In the genomic region with DNA sequence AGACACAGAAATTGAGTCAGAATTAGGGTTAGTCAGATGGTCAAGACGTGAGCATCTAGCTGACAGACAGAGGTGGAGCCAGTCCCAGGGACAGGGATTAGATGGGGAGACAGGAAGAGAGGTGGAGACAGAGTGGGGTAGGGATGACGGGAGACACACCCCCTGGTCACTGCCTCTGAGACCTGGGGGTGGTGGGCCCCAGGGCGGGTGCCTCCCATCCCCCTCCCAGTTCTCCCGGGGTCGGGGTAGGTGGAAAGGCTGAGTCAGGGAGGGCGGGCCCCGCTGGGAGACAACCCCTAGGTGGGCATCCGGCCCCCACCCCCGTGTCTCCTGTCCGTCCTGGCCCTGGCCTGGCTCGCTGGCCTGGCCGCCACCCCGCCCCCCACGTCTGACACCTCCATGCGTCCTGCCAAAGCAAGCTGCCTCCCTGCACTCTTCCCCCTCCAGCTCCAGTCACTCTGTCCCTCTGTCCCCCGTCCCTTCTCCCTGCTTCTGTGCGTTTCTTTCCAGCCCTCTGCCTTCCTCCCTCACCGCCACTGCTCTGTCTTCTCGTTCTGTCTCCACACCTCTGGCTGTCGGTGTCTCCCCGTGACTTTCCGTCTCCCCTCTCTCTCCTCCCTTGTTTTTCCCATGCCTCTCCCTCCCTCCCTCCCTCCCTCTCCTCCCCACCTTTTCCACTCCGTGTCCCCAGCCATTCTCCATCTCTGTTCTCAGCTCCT, we compare ENCODE assay signal across 1 cellular context.
A peak's percentile ranks its signal among the peaks of the same experiment; 100 is the strongest.
TF ChIP-seq lines count a peak whose summit lies in the region.

No MANE protein-coding gene starts in this region.

TF ChIP-seq in H1, 55 proteins besides CTCF, POLR2A, EP300 and RAD21:
- TF ChIP-seq SIN3A (conservative IDR thresholded peaks at IDR 0.05 in 1 of 2, IDR thresholded peaks at IDR 0.05 in 1 of 2; ENCODE audit: low read depth in 1 of 2, low read length in 2 of 2) (peak; percentile 67 to 78; a peak in 2 of 4 replicates), POLR2AphosphoS5 (IDR thresholded peaks at IDR 0.05; ENCODE audit: low read depth, low read length) (peak; percentile 66), SIX5 (IDR thresholded peaks at IDR 0.05; ENCODE audit: low read depth, low read length) (no peak), NRF1 (IDR thresholded peaks at IDR 0.05; ENCODE audit: low read depth, low read length) (no peak), BRCA1 (IDR thresholded peaks at IDR 0.05; ENCODE audit: low read depth, low read length) (no peak), JUND (IDR thresholded peaks at IDR 0.05; ENCODE audit: low read length) (peak; percentile 39; the same call in 1 of the 2 replicates)
- TF ChIP-seq, protein P1, sequence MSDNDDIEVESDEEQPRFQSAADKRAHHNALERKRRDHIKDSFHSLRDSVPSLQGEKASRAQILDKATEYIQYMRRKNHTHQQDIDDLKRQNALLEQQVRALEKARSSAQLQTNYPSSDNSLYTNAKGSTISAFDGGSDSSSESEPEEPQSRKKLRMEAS (IDR thresholded peaks at IDR 0.05), result peak; percentile 53
TF ChIP-seq in H1: peak in this region for 4.
